ENCODE assay signal across 10 cellular contexts in genomic region chr1:63920154-63921117, GRCh38.
DNase-seq lines count a peak whose midpoint lies in the region; FAIRE-seq and TF ChIP-seq lines count a peak whose summit lies in the region.
"Had no signal": no experiment of that assay in that cellular context is flagged by ENCODE, and none has a peak within 500 bp of the region (broad histone marks: within the 10 kb centered on the region; RNA-seq: fewer than 3 reads in every experiment).

No MANE protein-coding gene starts in this region.

- 47 to 54% (median 53%) methylated on average over 7 of the region's 7 CpGs for WGBS in stomach, 5 donors

- DNase-seq in H4 (ENCODE audit: low spot score) (peak; percentile 74), RCC 7860 (ENCODE audit: low spot score) (peak; percentile 99), fibroblast of the aortic adventitia (ENCODE audit: low read depth) (peak; percentile 98), stomach (no peak), SK-N-DZ (ENCODE audit: low spot score) (no peak)
- no peak for DNase-seq in central memory CD4-positive, alpha-beta T cell
- no peak for DNase-seq in activated T-helper 1 cell treated with anti-CD3 and anti-CD28 coated beads, Interleukin-12 subunit alpha, Interleukin-12 subunit beta, Interleukin-2, Interleukin-4 antibody, amounts not matched to agents 30 ng/mL and 10 ng/mL and 1 ng/mL, durations not matched to agents 14 hours and 24 hours and 36 hours (ENCODE audit: low spot score)
- DNase-seq: activated naive CD4-positive, alpha-beta T cell treated with Interleukin-2 at 50 U/mL for 16 hours; kidney had no signal

- TF ChIP-seq CTCF in fibroblast of the aortic adventitia (IDR thresholded peaks at IDR 0.05; ENCODE audit: insufficient read depth, low read length) (peak; percentile 52), stomach (IDR thresholded peaks at IDR 0.05) (no peak)

- intact Hi-C loops in stomach (cut with DNase I; ENCODE audit: low total_unique reads): no loop called here
- intact Hi-C loops in activated T-helper 1 cell treated with anti-CD3 and anti-CD28 coated beads, Interleukin-12 subunit alpha, Interleukin-12 subunit beta, Interleukin-2, Interleukin-4 antibody, amounts not matched to agents 30 ng/mL and 10 ng/mL and 1 ng/mL, durations not matched to agents 14 hours and 24 hours and 36 hours (cut with micrococcal nuclease): no loop called here

- H3K27me3 ChIP-seq in stomach: no peaks in the 10 kb centered on the region

- no peaks in the 10 kb centered on the region for H3K36me3 Mint-ChIP-seq in activated T-helper 1 cell treated with anti-CD3 and anti-CD28 coated beads, Interleukin-12 subunit alpha, Interleukin-12 subunit beta, Interleukin-2, Interleukin-4 antibody, amounts not matched to agents 30 ng/mL and 10 ng/mL and 1 ng/mL, durations not matched to agents 14 hours and 24 hours and 36 hours (ENCODE audit: low read depth)

- no peaks in the 10 kb centered on the region for H3K9me3 ChIP-seq in stomach

- H3K4me1 ChIP-seq in stomach: peaks cover 7 to 88% (median 60%) of the 10 kb centered on the region in 4 donors

- peak; percentile 98 for FAIRE-seq in RCC 7860 (lab: Jason Lieb, UNC)
- FAIRE-seq: GM19239, kidney had no signal

- no peak overlapping the region for H3K4me3 ChIP-seq in fibroblast of the aortic adventitia (ENCODE audit: low read depth, low read length)
- H3K4me3 ChIP-seq in stomach: no peak overlapping the region

- no peaks in the 10 kb centered on the region for H3K4me1 Mint-ChIP-seq in activated T-helper 1 cell treated with anti-CD3 and anti-CD28 coated beads, Interleukin-12 subunit alpha, Interleukin-12 subunit beta, Interleukin-2, Interleukin-4 antibody, amounts not matched to agents 30 ng/mL and 10 ng/mL and 1 ng/mL, durations not matched to agents 14 hours and 24 hours and 36 hours (ENCODE audit: low read depth)

- no peak overlapping the region for H3K4me3 Mint-ChIP-seq in activated T-helper 1 cell treated with anti-CD3 and anti-CD28 coated beads, Interleukin-12 subunit alpha, Interleukin-12 subunit beta, Interleukin-2, Interleukin-4 antibody, amounts not matched to agents 30 ng/mL and 10 ng/mL and 1 ng/mL, durations not matched to agents 14 hours and 24 hours and 36 hours

- H3K27ac ChIP-seq in stomach: peak overlapping the region in 4 of 5 donors; percentile 56 to 71 (median 66)

- H3K27ac Mint-ChIP-seq in activated T-helper 1 cell treated with anti-CD3 and anti-CD28 coated beads, Interleukin-12 subunit alpha, Interleukin-12 subunit beta, Interleukin-2, Interleukin-4 antibody, amounts not matched to agents 30 ng/mL and 10 ng/mL and 1 ng/mL, durations not matched to agents 14 hours and 24 hours and 36 hours: no peak overlapping the region

- no peaks in the 10 kb centered on the region for H3K9me3 Mint-ChIP-seq in activated T-helper 1 cell treated with anti-CD3 and anti-CD28 coated beads, Interleukin-12 subunit alpha, Interleukin-12 subunit beta, Interleukin-2, Interleukin-4 antibody, amounts not matched to agents 30 ng/mL and 10 ng/mL and 1 ng/mL, durations not matched to agents 14 hours and 24 hours and 36 hours

- TF ChIP-seq EP300 in stomach (IDR thresholded peaks at IDR 0.05): no peak

- H3K27me3 Mint-ChIP-seq in activated T-helper 1 cell treated with anti-CD3 and anti-CD28 coated beads, Interleukin-12 subunit alpha, Interleukin-12 subunit beta, Interleukin-2, Interleukin-4 antibody, amounts not matched to agents 30 ng/mL and 10 ng/mL and 1 ng/mL, durations not matched to agents 14 hours and 24 hours and 36 hours (ENCODE audit: insufficient read depth): peaks cover 3% of the 10 kb centered on the region

- no peak for TF ChIP-seq POLR2A in stomach (IDR thresholded peaks at IDR 0.05)

- H3K36me3 ChIP-seq in stomach: no peaks in the 10 kb centered on the region

Comparison
In these comparisons a context has a peak if more than half of its experiments do, and no peak if none do; other contexts are left out.
1. DNase-seq: peak in H4 (single experiment), RCC 7860 (single experiment) and fibroblast of the aortic adventitia (single experiment); none in stomach (single experiment), central memory CD4-positive, alpha-beta T cell (single experiment), SK-N-DZ (single experiment) and activated T-helper 1 cell treated with anti-CD3 and anti-CD28 coated beads, Interleukin-12 subunit alpha, Interleukin-12 subunit beta, Interleukin-2, Interleukin-4 antibody, amounts not matched to agents 30 ng/mL and 10 ng/mL and 1 ng/mL, durations not matched to agents 14 hours and 24 hours and 36 hours (single experiment).